Comparison of ENCODE assay signal across 1 cellular context in genomic region chrX:52934704-52935468, GRCh38.
TF ChIP-seq lines count a peak whose summit lies in the region.

No MANE protein-coding gene starts in this region.

TF ChIP-seq in K562, 482 proteins besides CTCF, POLR2A, EP300 and RAD21 (continued from another document and continues in another):
- TF ChIP-seq, protein P1, sequence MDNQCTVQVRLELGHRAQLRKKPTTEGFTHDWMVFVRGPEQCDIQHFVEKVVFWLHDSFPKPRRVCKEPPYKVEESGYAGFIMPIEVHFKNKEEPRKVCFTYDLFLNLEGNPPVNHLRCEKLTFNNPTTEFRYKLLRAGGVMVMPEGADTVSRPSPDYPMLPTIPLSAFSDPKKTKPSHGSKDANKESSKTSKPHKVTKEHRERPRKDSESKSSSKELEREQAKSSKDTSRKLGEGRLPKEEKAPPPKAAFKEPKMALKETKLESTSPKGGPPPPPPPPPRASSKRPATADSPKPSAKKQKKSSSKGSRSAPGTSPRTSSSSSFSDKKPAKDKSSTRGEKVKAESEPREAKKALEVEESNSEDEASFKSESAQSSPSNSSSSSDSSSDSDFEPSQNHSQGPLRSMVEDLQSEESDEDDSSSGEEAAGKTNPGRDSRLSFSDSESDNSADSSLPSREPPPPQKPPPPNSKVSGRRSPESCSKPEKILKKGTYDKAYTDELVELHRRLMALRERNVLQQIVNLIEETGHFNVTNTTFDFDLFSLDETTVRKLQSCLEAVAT (IDR thresholded peaks at IDR 0.05) = peak in 1 of 2 experiments; percentile 65; a peak in 1 of 4 replicates
- no peak for TF ChIP-seq ZNF23 (CRISPR knock-in tag; IDR thresholded peaks at IDR 0.05)
- 0 out of 2 replicates have a peak, but pooled peaks have one; percentile 7 for TF ChIP-seq ZBTB26 (CRISPR knock-in tag; IDR thresholded peaks at IDR 0.05)
- no peak for TF ChIP-seq ZNF584 (CRISPR knock-in tag; IDR thresholded peaks at IDR 0.05; ENCODE audit: low read depth)
- 0 out of 2 replicates have a peak, but pooled peaks have one; percentile 50 for TF ChIP-seq KAT7 (CRISPR knock-in tag; IDR thresholded peaks at IDR 0.05; ENCODE audit: borderline replicate concordance)
- TF ChIP-seq JUND (IDR thresholded peaks at IDR 0.05; ENCODE audit: borderline replicate concordance, low read depth, low read length) = no peak
- TF ChIP-seq JUND (tag; IDR thresholded peaks at IDR 0.05; ENCODE audit: borderline replicate concordance, low read depth, low read length) = no peak
- TF ChIP-seq, protein P2, sequence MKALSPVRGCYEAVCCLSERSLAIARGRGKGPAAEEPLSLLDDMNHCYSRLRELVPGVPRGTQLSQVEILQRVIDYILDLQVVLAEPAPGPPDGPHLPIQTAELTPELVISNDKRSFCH (CRISPR knock-in tag; IDR thresholded peaks at IDR 0.05) = no peak
- TF ChIP-seq, protein P2 (tag; IDR thresholded peaks at IDR 0.05) = peak; percentile 56; the same call in 1 of the 2 replicates
- no peak for TF ChIP-seq SIX5 (IDR thresholded peaks at IDR 0.05; ENCODE audit: borderline replicate concordance in 1 of 2, insufficient read depth in 1 of 2, low read depth in 1 of 2, low read length in 2 of 2)
- no peak for TF ChIP-seq CHD2 (IDR thresholded peaks at IDR 0.05; ENCODE audit: low read depth, low read length)
- no peak for TF ChIP-seq ATF3 (IDR thresholded peaks at IDR 0.05)
- TF ChIP-seq ATF3 (CRISPR knock-in tag; conservative IDR thresholded peaks at IDR 0.05) = no peak
- no peak for TF ChIP-seq FOXK1 (CRISPR knock-in tag; IDR thresholded peaks at IDR 0.05; ENCODE audit: borderline replicate concordance)
- TF ChIP-seq TEAD2 (tag; IDR thresholded peaks at IDR 0.05) = no peak
- peak; percentile 82 for TF ChIP-seq EGR1 (conservative IDR thresholded peaks at IDR 0.05)
- TF ChIP-seq TAL1 (IDR thresholded peaks at IDR 0.05) = no peak
- TF ChIP-seq ARID2 (IDR thresholded peaks at IDR 0.05) = peak; percentile 21; the same call in 1 of the 2 replicates
- no peak for TF ChIP-seq RBM34 (IDR thresholded peaks at IDR 0.05; ENCODE audit: borderline replicate concordance, insufficient read depth, low read length)
- TF ChIP-seq CBFB (CRISPR knock-in tag; IDR thresholded peaks at IDR 0.05) = no peak
- TF ChIP-seq, protein P3, sequence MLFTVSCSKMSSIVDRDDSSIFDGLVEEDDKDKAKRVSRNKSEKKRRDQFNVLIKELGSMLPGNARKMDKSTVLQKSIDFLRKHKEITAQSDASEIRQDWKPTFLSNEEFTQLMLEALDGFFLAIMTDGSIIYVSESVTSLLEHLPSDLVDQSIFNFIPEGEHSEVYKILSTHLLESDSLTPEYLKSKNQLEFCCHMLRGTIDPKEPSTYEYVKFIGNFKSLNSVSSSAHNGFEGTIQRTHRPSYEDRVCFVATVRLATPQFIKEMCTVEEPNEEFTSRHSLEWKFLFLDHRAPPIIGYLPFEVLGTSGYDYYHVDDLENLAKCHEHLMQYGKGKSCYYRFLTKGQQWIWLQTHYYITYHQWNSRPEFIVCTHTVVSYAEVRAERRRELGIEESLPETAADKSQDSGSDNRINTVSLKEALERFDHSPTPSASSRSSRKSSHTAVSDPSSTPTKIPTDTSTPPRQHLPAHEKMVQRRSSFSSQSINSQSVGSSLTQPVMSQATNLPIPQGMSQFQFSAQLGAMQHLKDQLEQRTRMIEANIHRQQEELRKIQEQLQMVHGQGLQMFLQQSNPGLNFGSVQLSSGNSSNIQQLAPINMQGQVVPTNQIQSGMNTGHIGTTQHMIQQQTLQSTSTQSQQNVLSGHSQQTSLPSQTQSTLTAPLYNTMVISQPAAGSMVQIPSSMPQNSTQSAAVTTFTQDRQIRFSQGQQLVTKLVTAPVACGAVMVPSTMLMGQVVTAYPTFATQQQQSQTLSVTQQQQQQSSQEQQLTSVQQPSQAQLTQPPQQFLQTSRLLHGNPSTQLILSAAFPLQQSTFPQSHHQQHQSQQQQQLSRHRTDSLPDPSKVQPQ (CRISPR knock-in tag; IDR thresholded peaks at IDR 0.05; ENCODE audit: borderline replicate concordance) = no peak
- TF ChIP-seq ZNF740 (CRISPR knock-in tag; IDR thresholded peaks at IDR 0.05) = peak; percentile 94
- peak in 1 of 2 experiments; percentile 77; a peak in 2 of 4 replicates for TF ChIP-seq ZNF740 (tag; IDR thresholded peaks at IDR 0.05)
- TF ChIP-seq EHMT2 (IDR thresholded peaks at IDR 0.05) = no peak
- no peak for TF ChIP-seq KDM1A (IDR thresholded peaks at IDR 0.05)
- TF ChIP-seq TEAD1 (CRISPR knock-in tag; IDR thresholded peaks at IDR 0.05) = peak in 1 of 2 experiments; percentile 67; a peak in 1 of 4 replicates
- TF ChIP-seq ZKSCAN1 (IDR thresholded peaks at IDR 0.05; ENCODE audit: low read depth, low read length) = 0 out of 2 replicates have a peak, but pooled peaks have one; percentile 9
- no peak for TF ChIP-seq HLTF (IDR thresholded peaks at IDR 0.05)
- TF ChIP-seq POLR2AphosphoS5 (IDR thresholded peaks at IDR 0.05; ENCODE audit: control insufficient read depth, insufficient read depth, low read depth, low read length) = peak; percentile 74; the same call in 1 of the 2 replicates
- no peak for TF ChIP-seq PTBP1 (IDR thresholded peaks at IDR 0.05; ENCODE audit: low read depth, low read length)
- no peak for TF ChIP-seq CSDE1 (IDR thresholded peaks at IDR 0.05)
- TF ChIP-seq USF2 (CRISPR knock-in tag; IDR thresholded peaks at IDR 0.05) = no peak
- TF ChIP-seq, protein P4, sequence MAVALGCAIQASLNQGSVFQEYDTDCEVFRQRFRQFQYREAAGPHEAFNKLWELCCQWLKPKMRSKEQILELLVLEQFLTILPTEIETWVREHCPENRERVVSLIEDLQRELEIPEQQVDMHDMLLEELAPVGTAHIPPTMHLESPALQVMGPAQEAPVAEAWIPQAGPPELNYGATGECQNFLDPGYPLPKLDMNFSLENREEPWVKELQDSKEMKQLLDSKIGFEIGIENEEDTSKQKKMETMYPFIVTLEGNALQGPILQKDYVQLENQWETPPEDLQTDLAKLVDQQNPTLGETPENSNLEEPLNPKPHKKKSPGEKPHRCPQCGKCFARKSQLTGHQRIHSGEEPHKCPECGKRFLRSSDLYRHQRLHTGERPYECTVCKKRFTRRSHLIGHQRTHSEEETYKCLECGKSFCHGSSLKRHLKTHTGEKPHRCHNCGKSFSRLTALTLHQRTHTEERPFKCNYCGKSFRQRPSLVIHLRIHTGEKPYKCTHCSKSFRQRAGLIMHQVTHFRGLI (CRISPR knock-in tag; IDR thresholded peaks at IDR 0.05) = no peak
- no peak for TF ChIP-seq CHD1 (IDR thresholded peaks at IDR 0.05; ENCODE audit: low read length)
- TF ChIP-seq SIRT6 (IDR thresholded peaks at IDR 0.05; ENCODE audit: low read depth, low read length) = no peak
- no peak for TF ChIP-seq SMARCA4 (IDR thresholded peaks at IDR 0.05)
- TF ChIP-seq JUNB (CRISPR knock-in tag; conservative IDR thresholded peaks at IDR 0.05) = no peak
- no peak for TF ChIP-seq ZNF146 (CRISPR knock-in tag; IDR thresholded peaks at IDR 0.05; ENCODE audit: unreplicated experiment)
- no peak for TF ChIP-seq ZNF232 (CRISPR knock-in tag; IDR thresholded peaks at IDR 0.05)
- TF ChIP-seq CBX5 (IDR thresholded peaks at IDR 0.05; ENCODE audit: borderline replicate concordance, low read depth) = no peak
- TF ChIP-seq MYBL2 (IDR thresholded peaks at IDR 0.05; ENCODE audit: low read depth) = no peak
- no peak for TF ChIP-seq MYBL2 (CRISPR knock-in tag; IDR thresholded peaks at IDR 0.05; ENCODE audit: borderline replicate concordance)
- TF ChIP-seq ZNF609 (CRISPR knock-in tag; IDR thresholded peaks at IDR 0.05; ENCODE audit: borderline replicate concordance) = no peak
- TF ChIP-seq ETV6 (IDR thresholded peaks at IDR 0.05; ENCODE audit: borderline replicate concordance in 1 of 2, low read depth in 2 of 2, low read length in 1 of 2) = no peak
- TF ChIP-seq ETV6 (CRISPR knock-in tag; IDR thresholded peaks at IDR 0.05; ENCODE audit: borderline replicate concordance) = no peak
- TF ChIP-seq SRSF3 (IDR thresholded peaks at IDR 0.05; ENCODE audit: insufficient read depth, low read length) = no peak
- TF ChIP-seq FOXK2 (conservative IDR thresholded peaks at IDR 0.05 in 1 of 2, IDR thresholded peaks at IDR 0.05 in 1 of 2; ENCODE audit: low read depth in 2 of 2) = no peak; a peak in 1 of 4 replicates
- TF ChIP-seq ESRRA (IDR thresholded peaks at IDR 0.05; ENCODE audit: borderline replicate concordance, low read depth) = 0 out of 2 replicates have a peak, but pooled peaks have one; percentile 46
- no peak for TF ChIP-seq GABPB2 (CRISPR knock-in tag; conservative IDR thresholded peaks at IDR 0.05)
- no peak for TF ChIP-seq POLR2AphosphoS2 (IDR thresholded peaks at IDR 0.05; ENCODE audit: low read length)
- TF ChIP-seq PHB2 (IDR thresholded peaks at IDR 0.05; ENCODE audit: low read depth) = no peak
- TF ChIP-seq MCM3 (IDR thresholded peaks at IDR 0.05) = no peak
- no peak for TF ChIP-seq EZH2 (IDR thresholded peaks at IDR 0.05; ENCODE audit: borderline replicate concordance, low read depth, low read length)
- no peak for TF ChIP-seq RFX5 (IDR thresholded peaks at IDR 0.05; ENCODE audit: low read depth, low read length)
- TF ChIP-seq TAF15 (IDR thresholded peaks at IDR 0.05; ENCODE audit: low read depth, low read length) = no peak
- no peak for TF ChIP-seq ZNF347 (CRISPR knock-in tag; IDR thresholded peaks at IDR 0.05; ENCODE audit: low read depth)
- TF ChIP-seq ZNF324 (CRISPR knock-in tag; IDR thresholded peaks at IDR 0.05) = no peak
